In the genomic region with DNA sequence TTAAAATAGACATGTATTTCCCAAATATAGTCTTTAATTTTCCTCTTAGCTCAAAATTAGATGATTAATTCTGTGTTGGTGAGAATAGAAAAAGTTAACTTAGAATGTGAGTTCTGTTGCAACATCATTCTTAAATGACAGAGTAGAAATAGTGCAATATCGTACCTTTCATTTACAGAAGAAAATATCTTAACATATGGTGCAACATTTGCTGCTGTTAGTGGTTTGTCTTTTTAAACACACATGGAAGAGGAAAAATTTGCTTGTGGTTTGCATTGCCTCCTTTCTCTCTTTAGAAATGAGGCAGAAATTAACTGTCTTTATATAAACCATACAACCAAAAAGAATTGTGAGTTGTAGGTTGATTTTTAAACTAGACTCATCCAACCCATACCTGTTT, we compare ENCODE assay signal across 23 cellular contexts. TPM values are rescaled to one million over a fixed set of nuclear protein-coding genes. Genes with fewer than 3 reads are reported as not detected.
A peak's percentile ranks its signal among the peaks of the same experiment; 100 is the strongest.
DNase-seq lines count a peak whose midpoint lies in the region; ATAC-seq lines count a peak whose summit lies in the region.
"Had no signal": no experiment of that assay in that cellular context is flagged by ENCODE, and none has a peak within 500 bp of the region (broad histone marks: within the 10 kb centered on the region; RNA-seq: fewer than 3 reads in every experiment).

No MANE protein-coding gene starts in this region.

- H3K9ac ChIP-seq in adipocyte (ENCODE audit: low read length) (no peak overlapping the region), mesenchymal stem cell (ENCODE audit: low read length) (no peak overlapping the region)

- H3K4me1 Mint-ChIP-seq in activated naive CD4-positive, alpha-beta T cell treated with anti-CD3 and anti-CD28 coated beads, Interleukin-2, amount 10 ng/mL, durations not matched to agents 7 days and 5 days: peaks cover 2% of the 10 kb centered on the region
- H3K4me1 Mint-ChIP-seq: brain; stimulated activated effector memory CD8-positive, alpha-beta T cell treated with anti-CD3 and anti-CD28 coated beads, Interleukin-12 subunit alpha, Interleukin-12 subunit beta, amount 100 ng/mL, for 72 hours had no signal

- H3K4ac ChIP-seq in mesenchymal stem cell (ENCODE audit: low read depth in 1 of 2, low read length in 2 of 2): no peak overlapping the region

- peaks cover 6% of the 10 kb centered on the region for H3K79me1 ChIP-seq in mesenchymal stem cell (replicated peaks; ENCODE audit: low read length, poor library complexity, severe bottlenecking)

- H3K27ac ChIP-seq in mesenchymal stem cell (ENCODE audit: low read length, poor library complexity, severe bottlenecking): no peak overlapping the region
- H3K27ac ChIP-seq: C4-2B, left lung had no signal

- H3K4me3 ChIP-seq in adipocyte (ENCODE audit: low read length) (no peak overlapping the region), mesenchymal stem cell (ENCODE audit: insufficient read depth in 1 of 2, low read depth in 1 of 2, low read length in 2 of 2) (no peak overlapping the region)
- H3K4me3 ChIP-seq: left lung, mucosa of descending colon had no signal

- DNase-seq in GM03348 (ENCODE audit: low spot score) (peak; percentile 28), NCI-H1694 (lab: John Stamatoyannopoulos, UW) (peak; percentile 16), adipocyte (ENCODE audit: low read depth) (peak; percentile 81), mesenchymal stem cell (peak; percentile 41), GOT3 (lab: John Stamatoyannopoulos, UW) (no peak)
- DNase-seq in activated naive CD4-positive, alpha-beta T cell treated with anti-CD3 and anti-CD28 coated beads, Interleukin-2, amount 10 ng/mL, durations not matched to agents 7 days and 5 days: no peak
- DNase-seq: activated CD4-positive, CD25-positive, alpha-beta regulatory T cell; activated CD8-positive, alpha-beta T cell treated with anti-CD3 and anti-CD28 coated beads, Interleukin-2, amount 10 ng/mL, durations not matched to agents 7 days and 5 days; activated T-cell treated with anti-CD3 and anti-CD28 coated beads, Interleukin-2, amount 50 U/mL, for 72 hours; erythroblast; glutamatergic neuron; H7; left lung; mucosa of descending colon; NCI-H1105 treated with DMSO at 0.1 percent for 48 hours; retina had no signal

- H3K4me2 ChIP-seq in mesenchymal stem cell (ENCODE audit: low read length, poor library complexity, severe bottlenecking): no peak overlapping the region

- H3K4me1 ChIP-seq in adipocyte (ENCODE audit: control insufficient read depth, insufficient read depth, low read length): peaks cover 13% of the 10 kb centered on the region
- H3K4me1 ChIP-seq in mesenchymal stem cell (ENCODE audit: control insufficient read depth, insufficient read depth, low read depth, low read length): no peaks in the 10 kb centered on the region

- H3K4me3 Mint-ChIP-seq in activated naive CD4-positive, alpha-beta T cell treated with anti-CD3 and anti-CD28 coated beads, Interleukin-2, amount 10 ng/mL, durations not matched to agents 7 days and 5 days: no peak overlapping the region
- H3K4me3 Mint-ChIP-seq: activated CD8-positive, alpha-beta T cell treated with anti-CD3 and anti-CD28 coated beads, Interleukin-2, amount 10 ng/mL, durations not matched to agents 7 days and 5 days; activated T-cell treated with anti-CD3 and anti-CD28 coated beads, Interleukin-2, amount 50 U/mL, for 72 hours; stimulated activated effector memory CD8-positive, alpha-beta T cell treated with anti-CD3 and anti-CD28 coated beads, Interleukin-12 subunit alpha, Interleukin-12 subunit beta, amount 100 ng/mL, for 72 hours; T-helper 1 cell treated with Interleukin-12 subunit alpha and Interleukin-12 subunit beta and Interleukin-4 antibody, amounts not matched to agents 30 μg/mL and 1 μg/mL, for 36 hours had no signal

- no peak overlapping the region for H3K14ac ChIP-seq in mesenchymal stem cell (ENCODE audit: low read length in 2 of 2)

- no peak overlapping the region for H4K91ac ChIP-seq in mesenchymal stem cell (ENCODE audit: low read length)

- H2AFZ ChIP-seq in mesenchymal stem cell (ENCODE audit: low read depth, low read length): no peak overlapping the region

- no peak overlapping the region for H3K27ac Mint-ChIP-seq in activated naive CD4-positive, alpha-beta T cell treated with anti-CD3 and anti-CD28 coated beads, Interleukin-2, amount 10 ng/mL, durations not matched to agents 7 days and 5 days
- H3K27ac Mint-ChIP-seq: activated CD8-positive, alpha-beta T cell treated with anti-CD3 and anti-CD28 coated beads, Interleukin-2, amount 10 ng/mL, durations not matched to agents 7 days and 5 days; activated naive CD4-positive, alpha-beta T cell treated with anti-CD3 and anti-CD28 coated beads, Interleukin-2, amount 50 U/mL, for 72 hours; activated T-cell treated with anti-CD3 and anti-CD28 coated beads, Interleukin-2, amount 50 U/mL, for 72 hours; stimulated activated effector memory CD8-positive, alpha-beta T cell treated with anti-CD3 and anti-CD28 coated beads, Interleukin-12 subunit alpha, Interleukin-12 subunit beta, amount 100 ng/mL, for 72 hours; T-helper 1 cell treated with Interleukin-12 subunit alpha and Interleukin-12 subunit beta and Interleukin-4 antibody, amounts not matched to agents 30 μg/mL and 1 μg/mL, for 36 hours had no signal

- no peak overlapping the region for H2AK5ac ChIP-seq in mesenchymal stem cell (ENCODE audit: low read length, severe bottlenecking)

- no peak overlapping the region for H2BK120ac ChIP-seq in mesenchymal stem cell (ENCODE audit: low read depth, low read length)

- CTCF ChIA-PET in activated naive CD4-positive, alpha-beta T cell treated with anti-CD3 and anti-CD28 coated beads, Interleukin-2, amount 10 ng/mL, durations not matched to agents 7 days and 5 days (lab: Charles Lee): no interaction called here

- peaks cover 11% of the 10 kb centered on the region for H3K36me3 Mint-ChIP-seq in activated naive CD4-positive, alpha-beta T cell treated with anti-CD3 and anti-CD28 coated beads, Interleukin-2, amount 10 ng/mL, durations not matched to agents 7 days and 5 days

- no peaks in the 10 kb centered on the region for H3K9me3 Mint-ChIP-seq in activated naive CD4-positive, alpha-beta T cell treated with anti-CD3 and anti-CD28 coated beads, Interleukin-2, amount 10 ng/mL, durations not matched to agents 7 days and 5 days
- H3K9me3 Mint-ChIP-seq: activated naive CD4-positive, alpha-beta T cell treated with anti-CD3 and anti-CD28 coated beads, Interleukin-2, amount 50 U/mL, for 72 hours; activated T-cell treated with anti-CD3 and anti-CD28 coated beads, Interleukin-2, amount 50 U/mL, for 72 hours; brain; stimulated activated effector memory CD8-positive, alpha-beta T cell treated with anti-CD3 and anti-CD28 coated beads, Interleukin-12 subunit alpha, Interleukin-12 subunit beta, amount 100 ng/mL, for 72 hours; T-helper 1 cell treated with Interleukin-12 subunit alpha and Interleukin-12 subunit beta and Interleukin-4 antibody, amounts not matched to agents 30 μg/mL and 1 μg/mL, for 36 hours had no signal

- ATAC-seq in HG02981 (IDR thresholded peaks at IDR 0.05; ENCODE audit: unreplicated experiment): no peak
- ATAC-seq: activated CD8-positive, alpha-beta T cell treated with anti-CD3 and anti-CD28 coated beads, Interleukin-2, amount 10 ng/mL, durations not matched to agents 7 days and 5 days; activated naive CD4-positive, alpha-beta T cell treated with anti-CD3 and anti-CD28 coated beads, Interleukin-2, amount 50 U/mL, for 72 hours; activated T-cell treated with anti-CD3 and anti-CD28 coated beads, Interleukin-2, amount 50 U/mL, for 72 hours; left lung; mucosa of descending colon; Right ventricle myocardium inferior; stimulated activated effector memory CD8-positive, alpha-beta T cell treated with anti-CD3 and anti-CD28 coated beads, Interleukin-12 subunit alpha, Interleukin-12 subunit beta, amount 100 ng/mL, for 72 hours had no signal

- H2BK5ac ChIP-seq in mesenchymal stem cell (ENCODE audit: low read depth, low read length, poor library complexity, severe bottlenecking): no peak overlapping the region

- H2BK15ac ChIP-seq in mesenchymal stem cell (ENCODE audit: low read depth, poor library complexity, severe bottlenecking): no peak overlapping the region

- WGBS in mesenchymal stem cell: no CpG with 5 or more reads among the region's 1 CpG

- no peak overlapping the region for H2BK12ac ChIP-seq in mesenchymal stem cell (ENCODE audit: low read length in 2 of 2)

- no peaks in the 10 kb centered on the region for H3K27me3 Mint-ChIP-seq in activated naive CD4-positive, alpha-beta T cell treated with anti-CD3 and anti-CD28 coated beads, Interleukin-2, amount 10 ng/mL, durations not matched to agents 7 days and 5 days
- H3K27me3 Mint-ChIP-seq: brain had no signal

- no peaks in the 10 kb centered on the region for H3K27me3 ChIP-seq in adipocyte (replicated peaks; ENCODE audit: control insufficient read depth, insufficient read depth, low read length)
- H3K27me3 ChIP-seq in mesenchymal stem cell (ENCODE audit: control insufficient read depth in 1 of 2, insufficient read depth in 1 of 2, low read length in 2 of 2): no peaks in the 10 kb centered on the region
- H3K27me3 ChIP-seq: left lung had no signal

- H3K9me3 ChIP-seq in adipocyte (ENCODE audit: control insufficient read depth, low read length): no peaks in the 10 kb centered on the region
- no peaks in the 10 kb centered on the region for H3K9me3 ChIP-seq in mesenchymal stem cell (ENCODE audit: control insufficient read depth, low read length)
- H3K9me3 ChIP-seq: left lung, mucosa of descending colon had no signal

- no peak overlapping the region for H4K8ac ChIP-seq in mesenchymal stem cell (ENCODE audit: low read length)

- no peak overlapping the region for H3K18ac ChIP-seq in mesenchymal stem cell (ENCODE audit: low read depth in 1 of 2, low read length in 2 of 2)

- no peak overlapping the region for H3K23ac ChIP-seq in mesenchymal stem cell (ENCODE audit: low read length in 2 of 2)

- H3K36me3 ChIP-seq in adipocyte (ENCODE audit: control insufficient read depth, insufficient read depth, low read length, severe bottlenecking) (peaks cover 6% of the 10 kb centered on the region), mesenchymal stem cell (ENCODE audit: control insufficient read depth in 1 of 2, insufficient read depth in 2 of 2, low read depth in 1 of 2, low read length in 2 of 2) (peaks cover 2 to 10% of the 10 kb centered on the region in 2 experiments)

RNA-seq across cellular contexts. Expression of a gene that starts 39.3 kb away (rescaled TPM):
- polyA plus RNA-seq in mesenchymal stem cell (2013, experiment 1 of 2): 0.12 TPM
- 0.14 TPM for polyA plus RNA-seq in mesenchymal stem cell (2013, experiment 2 of 2)

Comparison
In these comparisons a context has a peak if more than half of its experiments do, and no peak if none do; other contexts are left out.
1. DNase-seq: peak in GM03348 (single experiment), NCI-H1694 (single experiment), adipocyte (single experiment) and mesenchymal stem cell (single experiment); none in activated naive CD4-positive, alpha-beta T cell treated with anti-CD3 and anti-CD28 coated beads, Interleukin-2, amount 10 ng/mL, durations not matched to agents 7 days and 5 days (single experiment) and GOT3 (single experiment).